8 cellular contexts compared by ENCODE assay signal in the genomic region with DNA sequence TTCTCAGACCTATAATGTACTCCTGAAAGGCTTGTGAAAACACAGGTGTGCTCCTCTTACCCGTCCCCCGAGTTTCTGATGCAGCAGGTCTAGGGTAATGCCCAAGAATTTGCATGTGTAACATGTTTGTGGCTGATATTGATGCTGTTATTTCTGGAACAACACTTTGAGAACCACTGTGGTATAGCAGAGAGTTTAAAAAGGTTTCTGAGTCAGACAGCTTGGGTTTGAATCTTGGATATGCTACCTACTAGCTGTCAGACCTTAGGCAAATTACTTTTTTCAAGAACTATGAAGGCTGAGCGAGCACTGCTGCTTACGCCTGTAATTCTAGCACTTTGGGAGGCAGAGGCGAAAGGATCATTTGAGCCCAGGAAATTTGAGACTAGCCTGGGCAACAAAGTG. TPM values are rescaled to one million over a fixed set of nuclear protein-coding genes. Genes with fewer than 3 reads are reported as not detected.
DNase-seq lines count a peak whose midpoint lies in the region; ATAC-seq, FAIRE-seq and TF ChIP-seq lines count a peak whose summit lies in the region.

No MANE protein-coding gene starts in this region.

- DNase-seq in CD4-positive, alpha-beta T cell: peak in 3 of 10 experiments; percentile 6 to 13 (median 7)
- DNase-seq in GM12878 (ENCODE audit: low read depth, low spot score) (peak; percentile 98), DMS79 (lab: John Stamatoyannopoulos, UW) (no peak), NOMO-1 treated with DMSO at 0.1 percent for 48 hours (lab: John Stamatoyannopoulos, UW; ENCODE audit: unreplicated experiment) (no peak), MV-4-11 (lab: John Stamatoyannopoulos, UW) (no peak)
- DNase-seq in stimulated activated naive CD8-positive, alpha-beta T cell treated with anti-CD3 and anti-CD28 coated beads, Interleukin-15, amount 100 ng/mL, for 72 hours: peak; percentile 20 to 45

- intact Hi-C loops in CD4-positive, alpha-beta T cell (cut with DNase I, micrococcal nuclease): loop anchor here (5.0 to 10.0 kb wide), 4 partner anchors 33 to 1655 kb away; a partner anchor contains a TSS
- intact Hi-C loops in GM12878 (cut with micrococcal nuclease; ENCODE audit: unreplicated experiment): loop anchor here (1.0 to 5.0 kb wide), 4 partner anchors 22 to 1443 kb away; no protein-coding TSS in a partner anchor

- in situ Hi-C loops in GM12878 (cut with MboI): loop anchor here (5.0 kb wide), 1 partner anchor 68 kb away; no protein-coding TSS in a partner anchor

- peak overlapping the region; percentile 98 for H3K4me2 ChIP-seq in GM12878 (ENCODE audit: control insufficient read depth, insufficient read depth)

- H3K4me3 Mint-ChIP-seq in CD4-positive, alpha-beta T cell: peak overlapping the region; percentile 80
- H3K4me3 Mint-ChIP-seq in stimulated activated naive CD8-positive, alpha-beta T cell treated with anti-CD3 and anti-CD28 coated beads, Interleukin-15, amount 100 ng/mL, for 72 hours: peak overlapping the region; percentile 52 to 56

- no peak for ATAC-seq in CD4-positive, alpha-beta T cell (ENCODE audit: poor library complexity)
- ATAC-seq in GM19438 (IDR thresholded peaks at IDR 0.05; ENCODE audit: low read depth, unreplicated experiment) (peak; percentile 57), HG03378 (IDR thresholded peaks at IDR 0.05; ENCODE audit: unreplicated experiment) (peak; percentile 77), GM12878 (peak; percentile 55)
- peak; percentile 48 for ATAC-seq in stimulated activated naive CD8-positive, alpha-beta T cell treated with anti-CD3 and anti-CD28 coated beads, Interleukin-15, amount 100 ng/mL, for 72 hours

- POLR2A ChIA-PET in CD4-positive, alpha-beta T cell (lab: Charles Lee): interaction anchor here (0.6 to 13.4 kb wide), 5 partner anchors 17 to 146 kb away, joined by 3 to 351 read pairs (median 5); no protein-coding TSS in a partner anchor
- POLR2A ChIA-PET in GM12878 (lab: Charles Lee): interaction anchor here (1.0 to 8.3 kb wide), 10 partner anchors 14 to 139 kb away, joined by 3 to 123 read pairs (median 6); no protein-coding TSS in a partner anchor

- SMC1A ChIA-PET in GM12878 (lab: Charles Lee; ENCODE audit: uncharacterized antibody, unreplicated experiment): interaction anchor here (0.7 to 13.7 kb wide), 25 partner anchors 10 to 440 kb away, joined by 3 to 268 read pairs (median 4); no protein-coding TSS in a partner anchor

- H3K27ac Mint-ChIP-seq in CD4-positive, alpha-beta T cell: peak overlapping the region; percentile 94
- H3K27ac Mint-ChIP-seq in stimulated activated naive CD8-positive, alpha-beta T cell treated with anti-CD3 and anti-CD28 coated beads, Interleukin-15, amount 100 ng/mL, for 72 hours: peak overlapping the region in 1 of 2 donors; percentile 89

- RAD21 ChIA-PET in GM12878 (lab: Charles Lee; ENCODE audit: unreplicated experiment): interaction anchor here (0.9 to 9.3 kb wide), 16 partner anchors 13 to 341 kb away, joined by 3 to 267 read pairs (median 9); no protein-coding TSS in a partner anchor

- H3K4me3 ChIP-seq in GM12878: peak overlapping the region; percentile 64

- no peaks in the 10 kb centered on the region for H3K27me3 Mint-ChIP-seq in CD4-positive, alpha-beta T cell
- no peaks in the 10 kb centered on the region for H3K27me3 Mint-ChIP-seq in stimulated activated naive CD8-positive, alpha-beta T cell treated with anti-CD3 and anti-CD28 coated beads, Interleukin-15, amount 100 ng/mL, for 72 hours

- TF ChIP-seq RAD21 in GM12878 (IDR thresholded peaks at IDR 0.05; ENCODE audit: insufficient read depth, low read depth, low read length): 0 out of 2 replicates have a peak, but pooled peaks have one; percentile 14

- no TSS peak for BruUV-seq in GM12878 (replicated peaks; lab: Mats Ljungman, UMichigan)

- no peaks in the 10 kb centered on the region for H3K9me3 ChIP-seq in CD4-positive, alpha-beta T cell (ENCODE audit: control insufficient read depth, low read length)
- H3K9me3 ChIP-seq in GM12878 (replicated peaks; ENCODE audit: control insufficient read depth, insufficient read depth, low read length): no peaks in the 10 kb centered on the region; the same call in 2 of the 3 replicates

- no peak for TF ChIP-seq POLR2A in GM12878 (IDR thresholded peaks at IDR 0.05; ENCODE audit: low read depth, low read length)

- TF ChIP-seq EP300 in GM12878 (IDR thresholded peaks at IDR 0.05; ENCODE audit: borderline replicate concordance in 1 of 2, control insufficient read depth in 1 of 2, low read depth in 2 of 2, low read length in 2 of 2): peak; percentile 85 to 91

- peak overlapping the region; percentile 57 for H3K27ac ChIP-seq in CD4-positive, alpha-beta T cell (ENCODE audit: low read depth, low read length)
- H3K27ac ChIP-seq in GM12878 (ENCODE audit: control insufficient read depth, insufficient read depth): peak overlapping the region; percentile 93

- CTCF ChIA-PET in CD4-positive, alpha-beta T cell (lab: Charles Lee): interaction anchor here (0.7 to 3.8 kb wide), 6 partner anchors 17 to 163 kb away, joined by 3 to 15 read pairs (median 4); no protein-coding TSS in a partner anchor
- CTCF ChIA-PET in GM12878 (lab: Yijun Ruan, JAX): interaction anchor here (0.6 to 9.8 kb wide), 17 partner anchors 11 to 443 kb away, joined by 3 to 92 read pairs (median 4); no protein-coding TSS in a partner anchor

- peak; percentile 100 for FAIRE-seq in GM12878 (lab: Jason Lieb, UNC)

- H3K79me2 ChIP-seq in GM12878 (ENCODE audit: control insufficient read depth, insufficient read depth, low read length): peaks cover 96% of the 10 kb centered on the region

- under 1% methylated on average over 5 of the region's 5 CpGs for WGBS in GM12878 (ENCODE audit: insufficient coverage, insufficient replicate concordance, low lambda C conversion rate, missing lambda C conversion rate)

- H3K27me3 ChIP-seq in CD4-positive, alpha-beta T cell (ENCODE audit: control insufficient read depth, insufficient read depth, low read length): no peaks in the 10 kb centered on the region
- no peaks in the 10 kb centered on the region for H3K27me3 ChIP-seq in GM12878 (replicated peaks in 1 of 2; ENCODE audit: control insufficient read depth in 2 of 2, insufficient read depth in 2 of 2, low read length in 1 of 2)

- H3K4me1 ChIP-seq in GM12878 (ENCODE audit: control insufficient read depth, insufficient read depth, low read length): peaks cover 33% of the 10 kb centered on the region

- H3K4me1 Mint-ChIP-seq in CD4-positive, alpha-beta T cell (ENCODE audit: low read depth): peaks cover 65% of the 10 kb centered on the region
- H3K4me1 Mint-ChIP-seq in stimulated activated naive CD8-positive, alpha-beta T cell treated with anti-CD3 and anti-CD28 coated beads, Interleukin-15, amount 100 ng/mL, for 72 hours: peaks cover 52% of the 10 kb centered on the region

- peaks cover 8% of the 10 kb centered on the region for H3K36me3 Mint-ChIP-seq in CD4-positive, alpha-beta T cell (ENCODE audit: low read depth)

- TF ChIP-seq CTCF in CD4-positive, alpha-beta T cell (IDR thresholded peaks at IDR 0.05): no peak
- no peak for TF ChIP-seq CTCF in GM12878 (IDR thresholded peaks at IDR 0.05 in 2 of 3, conservative IDR thresholded peaks at IDR 0.05 in 1 of 3; ENCODE audit: control insufficient read depth in 2 of 3, extremely low read depth in 1 of 3, insufficient read depth in 1 of 3, low read depth in 3 of 3, low read length in 3 of 3)

- H3K36me3 ChIP-seq in GM12878 (ENCODE audit: control insufficient read depth in 2 of 2, insufficient read depth in 2 of 2, low read length in 1 of 2): peaks cover 0 to 3% of the 10 kb centered on the region in 2 experiments; a peak in 1 of 4 replicates

- H3K9me3 Mint-ChIP-seq in CD4-positive, alpha-beta T cell: no peaks in the 10 kb centered on the region
- no peaks in the 10 kb centered on the region for H3K9me3 Mint-ChIP-seq in stimulated activated naive CD8-positive, alpha-beta T cell treated with anti-CD3 and anti-CD28 coated beads, Interleukin-15, amount 100 ng/mL, for 72 hours

- peaks cover 3% of the 10 kb centered on the region; the same call in 1 of the 2 replicates for H4K20me1 ChIP-seq in GM12878 (ENCODE audit: control insufficient read depth, insufficient read depth)

- no peak overlapping the region for H2AFZ ChIP-seq in GM12878 (ENCODE audit: control insufficient read depth, low read depth, low read length)

- H3K9ac ChIP-seq in GM12878 (ENCODE audit: control insufficient read depth, insufficient read depth, low read length): peak overlapping the region; percentile 70

RNA-seq across cellular contexts. Expression of a gene that starts 4.9 kb away (rescaled TPM):
- 10 to 100 TPM; 50.3 to 51.2 TPM for total RNA-seq in CD4-positive, alpha-beta T cell
- total RNA-seq in GM12878 (2013; cell fraction: nucleolus; rRNA removed): 242 and 244 TPM in 2 replicates
- total RNA-seq in GM12878 (2014; rRNA removed) (21.2 and 21.3 TPM in 2 replicates), GM12878 (2014; rRNA removed; fragmentation: Illumina TruSeq; extraction: Trizol) (21.5 and 22.8 TPM in 2 replicates), GM12878 (2021) (52.5 and 56.1 TPM in 2 replicates)
- polyA plus RNA-seq in GM12878 (2011; ENCODE audit: low read depth): 51.7 TPM
- polyA plus RNA-seq in GM12878 (2011; rRNA removed) (25.1 and 26.1 TPM in 2 replicates), GM12878 (2014; fragmentation: Illumina TruSeq; extraction: Trizol) (30.7 and 32.9 TPM in 2 replicates), GM12878 (2014; fragmentation: Nextera tagmentation; extraction: Ambion mirVana) (10 to 100 TPM in 1 of 2 experiments, 1 to 10 TPM in 1; 3.5 to 11.4 TPM), GM12878 (2014; rRNA removed) (18.6 and 20.5 TPM in 2 replicates), GM12878 (2016; fragmentation: Nextera tagmentation; extraction: Ambion mirVana) (10 to 100 TPM; 21.6 to 24.0 TPM)
- polyA plus RNA-seq in GM12878 (2011; cell fraction: cytosol; rRNA removed): 21.3 and 44.0 TPM in 2 replicates
- polyA plus RNA-seq in GM12878 (2011; cell fraction: nucleus; rRNA removed): 50.2 and 53.3 TPM in 2 replicates
- 32.6 and 34.7 TPM in 2 replicates for polyA plus RNA-seq in GM12878 (2012)
- 115 and 130 TPM in 2 replicates for polyA minus RNA-seq in GM12878 (2011; rRNA and poly(A)+ RNA removed)
- 30.8 and 33.0 TPM in 2 replicates for polyA minus RNA-seq in GM12878 (2011; cell fraction: cytosol; rRNA and poly(A)+ RNA removed)
- polyA minus RNA-seq in GM12878 (2011; cell fraction: nucleus; rRNA and poly(A)+ RNA removed): 72.7 and 104 TPM in 2 replicates

RNA-seq across cellular contexts. Expression of a gene that starts 47.5 kb away (rescaled TPM):
- not detected for total RNA-seq in CD4-positive, alpha-beta T cell
- total RNA-seq in GM12878 (2013; cell fraction: nucleolus; rRNA removed): not detected in 2 replicates
- 1.5 and 3.6 TPM in 2 replicates for total RNA-seq in GM12878 (2014; rRNA removed)
- total RNA-seq in GM12878 (2014; rRNA removed; fragmentation: Illumina TruSeq; extraction: Trizol): 1.3 TPM in 2 replicates
- total RNA-seq in GM12878 (2021): 1.4 and 2.3 TPM in 2 replicates
- not detected for polyA plus RNA-seq in GM12878 (2011; ENCODE audit: low read depth)
- 0.35 TPM in 1 of 2 replicates, not detected in the other for polyA plus RNA-seq in GM12878 (2011; rRNA removed)
- polyA plus RNA-seq in GM12878 (2011; cell fraction: cytosol; rRNA removed): 0.28 and 0.52 TPM in 2 replicates
- polyA plus RNA-seq in GM12878 (2011; cell fraction: nucleus; rRNA removed): 0.36 TPM in 1 of 2 replicates, not detected in the other
- 0.21 TPM in 1 of 2 replicates, not detected in the other for polyA plus RNA-seq in GM12878 (2012)
- polyA plus RNA-seq in GM12878 (2014; fragmentation: Illumina TruSeq; extraction: Trizol): 0.40 and 1.4 TPM in 2 replicates
- not detected for polyA plus RNA-seq in GM12878 (2014; fragmentation: Nextera tagmentation; extraction: Ambion mirVana)
- 1.1 and 2.7 TPM in 2 replicates for polyA plus RNA-seq in GM12878 (2014; rRNA removed)
- polyA plus RNA-seq in GM12878 (2016; fragmentation: Nextera tagmentation; extraction: Ambion mirVana): 1 to 10 TPM in 1 of 2 experiments, under 1 TPM in 1; 0.84 to 1.2 TPM
- not detected in 2 replicates for polyA minus RNA-seq in GM12878 (2011; rRNA and poly(A)+ RNA removed)
- polyA minus RNA-seq in GM12878 (2011; cell fraction: cytosol; rRNA and poly(A)+ RNA removed): not detected in 2 replicates
- polyA minus RNA-seq in GM12878 (2011; cell fraction: nucleus; rRNA and poly(A)+ RNA removed): not detected in 2 replicates

Comparison
In these comparisons a context has a peak if more than half of its experiments do, and no peak if none do; other contexts are left out.
1. DNase-seq: peak in GM12878 (single experiment) and stimulated activated naive CD8-positive, alpha-beta T cell treated with anti-CD3 and anti-CD28 coated beads, Interleukin-15, amount 100 ng/mL, for 72 hours (2 of 2); none in DMS79 (single experiment), NOMO-1 treated with DMSO at 0.1 percent for 48 hours (single experiment) and MV-4-11 (single experiment).